In the genomic region with DNA sequence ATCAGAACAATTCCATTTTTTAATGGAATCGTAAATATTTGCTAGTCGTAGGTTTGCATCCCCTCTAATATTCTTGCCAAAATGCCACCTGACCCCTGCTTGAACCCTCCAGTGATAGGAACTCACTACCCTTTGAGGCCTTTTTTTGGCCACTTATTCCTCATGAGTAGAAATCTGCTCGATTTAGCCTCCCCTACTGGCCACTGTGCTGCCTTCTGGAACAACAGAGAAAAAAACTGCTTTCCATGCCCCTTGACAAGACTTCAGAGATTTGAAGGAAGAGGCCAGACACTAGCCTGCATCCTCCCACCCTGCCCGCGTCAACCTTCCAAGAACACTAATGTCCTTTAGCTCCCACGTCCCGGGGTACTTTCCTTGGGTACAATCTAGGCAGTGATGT, we compare ENCODE assay signal across 13 cellular contexts. TPM values are rescaled to one million over a fixed set of nuclear protein-coding genes. Genes with fewer than 3 reads are reported as not detected.
DNase-seq lines count a peak whose midpoint lies in the region; ATAC-seq, FAIRE-seq and TF ChIP-seq lines count a peak whose summit lies in the region.
"Had no signal": no experiment of that assay in that cellular context is flagged by ENCODE, and none has a peak within 500 bp of the region (broad histone marks: within the 10 kb centered on the region; RNA-seq: fewer than 3 reads in every experiment).

No MANE protein-coding gene starts in this region.

- H3K23ac ChIP-seq in H1 (ENCODE audit: insufficient read length): no peak overlapping the region

- H2BK15ac ChIP-seq in H1 (ENCODE audit: low read length): no peak overlapping the region

- WGBS in H1 (ENCODE audit: extremely low coverage in 1 of 2, insufficient coverage in 1 of 2, insufficient read length in 1 of 2, insufficient replicate concordance in 2 of 2, low coverage in 1 of 2, low lambda C conversion rate in 2 of 2, missing lambda C conversion rate in 1 of 2), 2 experiments: 86% methylated on average over 7 of the region's 7 CpGs; no CpG with 5 or more reads in 1 of the 2 experiments
- WGBS in suprapubic skin: 82% methylated on average over 7 of the region's 7 CpGs

- H3F3A ChIP-seq in MM.1S (ENCODE audit: insufficient read depth, low read length): peaks cover 28% of the 10 kb centered on the region

- TF ChIP-seq EP300 in H1 (IDR thresholded peaks at IDR 0.05; ENCODE audit: borderline replicate concordance in 1 of 2, low read depth in 2 of 2, low read length in 2 of 2) (no peak), suprapubic skin (IDR thresholded peaks at IDR 0.05) (no peak)

- no peaks in the 10 kb centered on the region for H3K9me3 Mint-ChIP-seq in T-helper 1 cell treated with Interleukin-12 subunit alpha and Interleukin-12 subunit beta and Interleukin-4 antibody, amounts not matched to agents 30 μg/mL and 1 μg/mL, for 36 hours

- H2BK120ac ChIP-seq in H1 (replicated peaks; ENCODE audit: low read depth, low read length): no peak overlapping the region

- peak overlapping the region; percentile 96; the same call in 1 of the 2 replicates for H3K4me2 ChIP-seq in MM.1S (ENCODE audit: low read depth, low read length)
- H3K4me2 ChIP-seq in H1 (ENCODE audit: insufficient read depth in 1 of 2, low read depth in 2 of 2, low read length in 2 of 2): no peak overlapping the region

- in situ Hi-C loops in gastrocnemius medialis (cut with MboI; ENCODE audit: low sequenced_read_pairs in 4 of 4): no loop called here

- H3K18ac ChIP-seq in H1 (ENCODE audit: extremely low read depth, low read length): no peak overlapping the region

- no peak for DNase-seq in T-helper 1 cell
- DNase-seq in MM.1S: no peak
- no peak for DNase-seq in H1 (ENCODE audit: low read depth in 1 of 2, low spot score in 2 of 2)
- DNase-seq in gastrocnemius medialis: peak in 1 of 2 donors; percentile 5
- no peak for DNase-seq in suprapubic skin (ENCODE audit: low spot score in 2 of 2)
- no peak for DNase-seq in stimulated activated CD8-positive, alpha-beta memory T cell treated with anti-CD3 and anti-CD28 coated beads, Interleukin-4, amount 100 ng/mL, for 48 hours
- DNase-seq: NCI-H1436 treated with DMSO at 0.1 percent for 48 hours, SHP77 had no signal

- peak overlapping the region; percentile 23 for H3K27ac Mint-ChIP-seq in T-helper 1 cell treated with Interleukin-12 subunit alpha and Interleukin-12 subunit beta and Interleukin-4 antibody, amounts not matched to agents 30 μg/mL and 1 μg/mL, for 36 hours

- H3K27me3 ChIP-seq in MM.1S (replicated peaks; ENCODE audit: insufficient read depth, low read length) (no peaks in the 10 kb centered on the region), H1 (replicated peaks in 1 of 4; ENCODE audit: control insufficient read depth in 3 of 4, extremely low read depth in 1 of 4, insufficient read depth in 3 of 4, low read length in 3 of 4) (peaks cover 0 to 2% (median 0%) of the 10 kb centered on the region in 4 experiments; a peak in 3 of 7 replicates), gastrocnemius medialis (no peaks in the 10 kb centered on the region), suprapubic skin (no peaks in the 10 kb centered on the region)
- H3K27me3 ChIP-seq: pancreas had no signal

- ATAC-seq in gastrocnemius medialis (no peak), HG03354 (IDR thresholded peaks at IDR 0.05; ENCODE audit: poor library complexity, severe bottlenecking, unreplicated experiment) (no peak)
- ATAC-seq: pancreas had no signal

- peaks cover 64% of the 10 kb centered on the region for H3K4me1 ChIP-seq in MM.1S (ENCODE audit: low read length)
- peaks cover 2 to 9% (median 6%) of the 10 kb centered on the region in 4 experiments; a peak in 6 of 7 replicates for H3K4me1 ChIP-seq in H1 (replicated peaks in 1 of 4; ENCODE audit: control insufficient read depth in 3 of 4, insufficient read depth in 4 of 4, low read length in 3 of 4)
- peaks cover 80 to 82% of the 10 kb centered on the region in 2 donors for H3K4me1 ChIP-seq in gastrocnemius medialis
- H3K4me1 ChIP-seq in suprapubic skin: peaks cover 34% of the 10 kb centered on the region

- no peak overlapping the region for H2BK12ac ChIP-seq in H1 (ENCODE audit: low read depth, low read length)

- no peaks in the 10 kb centered on the region for H3K9me2 ChIP-seq in MM.1S (replicated peaks; ENCODE audit: insufficient read depth, low read length)

- H3K79me2 ChIP-seq in MM.1S (ENCODE audit: low read length) (peaks cover 92% of the 10 kb centered on the region), H1 (ENCODE audit: control insufficient read depth in 1 of 2, insufficient read depth in 2 of 2, low read length in 2 of 2) (no peaks in the 10 kb centered on the region)

- H3K9ac ChIP-seq in MM.1S (ENCODE audit: low read length) (no peak overlapping the region), H1 (replicated peaks in 1 of 4; ENCODE audit: extremely low read depth in 1 of 4, low read depth in 3 of 4, low read length in 3 of 4) (no peak overlapping the region)

- TF ChIP-seq POLR2A in H1 (IDR thresholded peaks at IDR 0.05; ENCODE audit: control extremely low read depth in 1 of 2, low read depth in 2 of 2, low read length in 2 of 2) (no peak), gastrocnemius medialis (IDR thresholded peaks at IDR 0.05) (no peak), suprapubic skin (IDR thresholded peaks at IDR 0.05) (no peak)

- H3K4me3 ChIP-seq in MM.1S (ENCODE audit: low read length) (no peak overlapping the region), H1 (ENCODE audit: extremely low read depth in 1 of 4, insufficient read depth in 2 of 4, low read depth in 3 of 4, low read length in 4 of 4) (no peak overlapping the region), gastrocnemius medialis (no peak overlapping the region), suprapubic skin (no peak overlapping the region)
- H3K4me3 ChIP-seq: pancreas had no signal

- no peak overlapping the region for H3K4me3 Mint-ChIP-seq in T-helper 1 cell treated with Interleukin-12 subunit alpha and Interleukin-12 subunit beta and Interleukin-4 antibody, amounts not matched to agents 30 μg/mL and 1 μg/mL, for 36 hours

- H3K36me3 ChIP-seq in MM.1S (replicated peaks; ENCODE audit: insufficient read depth, low read length) (peaks cover 13% of the 10 kb centered on the region; the same call in 1 of the 2 replicates), H1 (ENCODE audit: control insufficient read depth in 2 of 4, insufficient read depth in 4 of 4, low read length in 3 of 4) (no peaks in the 10 kb centered on the region), gastrocnemius medialis (no peaks in the 10 kb centered on the region), suprapubic skin (no peaks in the 10 kb centered on the region)
- H3K36me3 ChIP-seq: pancreas had no signal

- TF ChIP-seq CTCF in MM.1S (IDR thresholded peaks at IDR 0.05; ENCODE audit: low read length) (peak; percentile 23), H1 (IDR thresholded peaks at IDR 0.05; ENCODE audit: control extremely low read depth in 1 of 3, insufficient read depth in 1 of 3, low read depth in 1 of 3, low read length in 3 of 3) (peak in 2 of 3 experiments; percentile 45 to 56; a peak in 3 of 4 replicates), gastrocnemius medialis (IDR thresholded peaks at IDR 0.05 in 4 of 5, conservative IDR thresholded peaks at IDR 0.05 in 1 of 5) (no peak), suprapubic skin (IDR thresholded peaks at IDR 0.05) (no peak)

- CTCF ChIA-PET in H1 (lab: Charles Lee; ENCODE audit: partially characterized antibody): interaction anchor here (1.1 to 2.2 kb wide), 6 partner anchors 19 to 90 kb away, joined by 3 to 12 read pairs (median 4); no protein-coding TSS in a partner anchor

- H3K27ac ChIP-seq in MM.1S (ENCODE audit: low read length) (no peak overlapping the region), H1 (ENCODE audit: low read depth, low read length) (no peak overlapping the region), gastrocnemius medialis (peak overlapping the region; percentile 94 to 97 (median 95)), suprapubic skin (no peak overlapping the region)
- H3K27ac ChIP-seq: pancreas had no signal

- H4K8ac ChIP-seq in H1 (ENCODE audit: extremely low read depth, insufficient read depth, low read length): no peak overlapping the region

- no peak overlapping the region for H4K5ac ChIP-seq in H1 (ENCODE audit: insufficient read length, low read depth, low read length)

- H2AFZ ChIP-seq in MM.1S (ENCODE audit: low read length) (no peak overlapping the region), H1 (ENCODE audit: low read length) (no peak overlapping the region)

- no peak overlapping the region for H3K4ac ChIP-seq in H1 (replicated peaks; ENCODE audit: insufficient read length, low read depth, low read length)

- no peak overlapping the region for H2BK5ac ChIP-seq in H1 (ENCODE audit: low read depth, low read length)

- peaks cover 5% of the 10 kb centered on the region; the same call in 1 of the 2 replicates for H3K23me2 ChIP-seq in H1 (ENCODE audit: low read depth, low read length)

- H3K79me1 ChIP-seq in H1 (ENCODE audit: low read depth, low read length): peaks cover 3% of the 10 kb centered on the region; the same call in 1 of the 2 replicates

- H3K36me3 Mint-ChIP-seq in T-helper 1 cell treated with Interleukin-12 subunit alpha and Interleukin-12 subunit beta and Interleukin-4 antibody, amounts not matched to agents 30 μg/mL and 1 μg/mL, for 36 hours (ENCODE audit: low read depth): peaks cover 57% of the 10 kb centered on the region

- no peak overlapping the region for H3K14ac ChIP-seq in H1 (ENCODE audit: insufficient read length)

- H3K9me3 ChIP-seq in MM.1S (replicated peaks; ENCODE audit: insufficient read depth, low read length) (no peaks in the 10 kb centered on the region), H1 (ENCODE audit: insufficient read depth in 2 of 2, low read depth in 1 of 2, low read length in 1 of 2) (no peaks in the 10 kb centered on the region), gastrocnemius medialis (no peaks in the 10 kb centered on the region), suprapubic skin (no peaks in the 10 kb centered on the region)
- H3K9me3 ChIP-seq: pancreas had no signal

- peaks cover 72% of the 10 kb centered on the region for H3K4me1 Mint-ChIP-seq in T-helper 1 cell treated with Interleukin-12 subunit alpha and Interleukin-12 subunit beta and Interleukin-4 antibody, amounts not matched to agents 30 μg/mL and 1 μg/mL, for 36 hours (ENCODE audit: low read depth)

- POLR2A ChIA-PET in H1 (lab: Charles Lee; ENCODE audit: partially characterized antibody): no interaction called here

- no peak for FAIRE-seq in H1 (lab: Jason Lieb, UNC)
- FAIRE-seq: A204.1, islet of Langerhans, pancreas had no signal

- no peak overlapping the region for H2AK5ac ChIP-seq in H1 (ENCODE audit: low read depth, low read length)

- no peaks in the 10 kb centered on the region for H3K27me3 Mint-ChIP-seq in T-helper 1 cell treated with Interleukin-12 subunit alpha and Interleukin-12 subunit beta and Interleukin-4 antibody, amounts not matched to agents 30 μg/mL and 1 μg/mL, for 36 hours (ENCODE audit: low read depth)

- H4K91ac ChIP-seq in H1 (replicated peaks; ENCODE audit: insufficient read length, low read length): no peak overlapping the region

- intact Hi-C loops in gastrocnemius medialis (cut with DNase I; ENCODE audit: low total_unique reads): no loop called here

- no peak overlapping the region for H2BK20ac ChIP-seq in H1 (ENCODE audit: low read length)

- no peaks in the 10 kb centered on the region for H4K20me1 ChIP-seq in MM.1S (ENCODE audit: insufficient read depth, low read length)
- peaks cover 0 to 2% of the 10 kb centered on the region in 2 experiments for H4K20me1 ChIP-seq in H1 (replicated peaks in 1 of 2; ENCODE audit: control insufficient read depth in 1 of 2, insufficient read depth in 2 of 2, low read length in 2 of 2)

- no peak overlapping the region for H3K56ac ChIP-seq in H1 (replicated peaks; ENCODE audit: insufficient read length, low read depth, low read length)

- peak; percentile 23 to 42; a peak in 2 of 4 replicates for TF ChIP-seq RAD21 in H1 (IDR thresholded peaks at IDR 0.05 in 1 of 2, conservative IDR thresholded peaks at IDR 0.05 in 1 of 2; ENCODE audit: low read depth in 2 of 2, low read length in 2 of 2)

RNA-seq across cellular contexts. Expression of a gene that starts 4.1 kb away (rescaled TPM):
- total RNA-seq in H1 (2021; fragmentation: NEBNext Ultra II Directional; extraction: Animal tissue kit (Norgen Biotek cat#: 25700)): 10.8 and 11.5 TPM in 2 replicates
- polyA plus RNA-seq in H1 (2011; rRNA removed): 6.4 and 8.4 TPM in 2 replicates
- 9.6 TPM for polyA plus RNA-seq in H1 (2011; cell fraction: cytosol; rRNA removed)
- 5.8 TPM for polyA plus RNA-seq in H1 (2011; cell fraction: nucleus; rRNA removed)
- 9.0 to 9.4 TPM (median 9.1 TPM) in 4 replicates for polyA plus RNA-seq in H1 (2012, experiment 1 of 2)
- 8.2 TPM for polyA plus RNA-seq in H1 (2012, experiment 2 of 2)
- polyA plus RNA-seq in H1 (2013, experiment 1 of 2): 7.8 TPM
- polyA plus RNA-seq in H1 (2013, experiment 2 of 2): 7.9 TPM
- 8.5 and 10.7 TPM in 2 replicates for polyA minus RNA-seq in H1 (2011; rRNA and poly(A)+ RNA removed)
- polyA minus RNA-seq in H1 (2011; cell fraction: cytosol; rRNA and poly(A)+ RNA removed): 4.3 TPM
- 6.9 TPM for polyA minus RNA-seq in H1 (2011; cell fraction: nucleus; rRNA and poly(A)+ RNA removed)
- total RNA-seq in gastrocnemius medialis (100 to 1,000 TPM in 3 of 4 donors, 10 to 100 TPM in 1; 93.4 to 128 (median 114) TPM), suprapubic skin (10 to 100 TPM; 11.5 to 32.3 (median 26.8) TPM)

RNA-seq across cellular contexts. Expression of a gene that starts 33.2 kb away (rescaled TPM):
- 30.4 and 32.2 TPM in 2 replicates for total RNA-seq in H1 (2021; fragmentation: NEBNext Ultra II Directional; extraction: Animal tissue kit (Norgen Biotek cat#: 25700))
- 18.5 TPM in 2 replicates for polyA plus RNA-seq in H1 (2011; rRNA removed)
- 14.2 TPM for polyA plus RNA-seq in H1 (2011; cell fraction: cytosol; rRNA removed)
- polyA plus RNA-seq in H1 (2011; cell fraction: nucleus; rRNA removed): 15.6 TPM
- polyA plus RNA-seq in H1 (2012, experiment 1 of 2): 21.1 to 25.1 TPM (median 22.7 TPM) in 4 replicates
- polyA plus RNA-seq in H1 (2012, experiment 2 of 2): 26.6 TPM
- polyA plus RNA-seq in H1 (2013, experiment 1 of 2): 32.5 TPM
- polyA plus RNA-seq in H1 (2013, experiment 2 of 2): 42.1 TPM
- 31.3 and 32.5 TPM in 2 replicates for polyA minus RNA-seq in H1 (2011; rRNA and poly(A)+ RNA removed)
- 14.6 TPM for polyA minus RNA-seq in H1 (2011; cell fraction: cytosol; rRNA and poly(A)+ RNA removed)
- 12.3 TPM for polyA minus RNA-seq in H1 (2011; cell fraction: nucleus; rRNA and poly(A)+ RNA removed)
- total RNA-seq in gastrocnemius medialis: 1 to 10 TPM; 5.0 to 7.2 (median 5.7) TPM
- total RNA-seq in suprapubic skin: 100 to 1,000 TPM in 3 of 4 donors, 10 to 100 TPM in 1; 99.3 to 167 (median 126) TPM

Comparison
In these comparisons a context has a peak if more than half of its experiments do, and no peak if none do; other contexts are left out.
1. H3K27ac ChIP-seq: peak in gastrocnemius medialis (4 of 4); none in MM.1S (single experiment), H1 (single experiment) and suprapubic skin (single experiment).
2. CTCF ChIP-seq: peak in MM.1S (single experiment) and H1 (2 of 3); none in gastrocnemius medialis (0 of 5) and suprapubic skin (0 of 2).